ENCODE assay signal across 24 cellular contexts in the genomic region with DNA sequence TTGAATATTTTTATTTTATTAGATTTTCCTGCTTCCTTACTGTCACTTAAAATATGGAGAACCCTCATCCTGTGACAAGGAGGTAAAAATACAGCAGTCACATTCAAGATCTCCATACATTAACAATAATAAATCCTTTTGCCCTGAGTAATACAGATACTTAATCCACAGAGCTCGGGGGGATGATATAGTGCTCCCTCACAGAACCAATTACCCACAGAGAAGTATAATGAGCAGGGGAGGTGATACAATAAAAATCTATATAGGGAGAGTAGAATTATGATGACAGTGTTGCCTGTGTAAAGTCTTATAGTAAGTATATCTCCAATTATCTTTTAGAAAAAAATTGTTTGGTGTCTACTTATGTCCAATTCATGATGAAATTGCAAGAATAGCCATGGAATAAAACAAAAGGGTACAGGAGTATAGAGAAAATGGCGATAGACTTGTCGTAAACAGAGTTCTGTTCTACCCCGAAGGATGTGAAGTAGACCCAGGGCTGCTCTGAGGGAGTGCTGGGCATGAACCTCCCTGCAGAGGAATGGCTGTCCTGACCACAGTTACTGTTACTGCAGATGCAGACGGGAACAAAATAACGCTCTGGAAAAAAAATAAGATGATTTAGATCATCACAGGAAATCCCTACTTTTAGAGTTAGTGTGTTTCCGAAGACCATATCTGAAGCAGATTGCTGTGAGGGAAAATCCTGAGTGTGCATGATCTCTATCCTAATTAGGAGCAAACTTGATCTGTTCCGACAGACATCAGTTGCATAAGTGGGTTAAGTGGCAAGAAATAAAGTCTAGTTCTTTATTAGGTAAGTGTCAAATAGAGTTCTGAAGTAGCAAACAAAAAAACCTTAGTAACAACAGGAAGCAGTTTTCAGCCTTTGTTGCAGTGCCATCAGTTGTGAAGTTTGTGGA.
DNase-seq lines count a peak whose midpoint lies in the region; ATAC-seq, FAIRE-seq and TF ChIP-seq lines count a peak whose summit lies in the region.
"Had no signal": no experiment of that assay in that cellular context is flagged by ENCODE, and none has a peak within 500 bp of the region (broad histone marks: within the 10 kb centered on the region; RNA-seq: fewer than 3 reads in every experiment).

No MANE protein-coding gene starts in this region.

- peaks cover 4% of the 10 kb centered on the region; the same call in 1 of the 2 replicates for H3K36me3 Mint-ChIP-seq in HFFc6 (ENCODE audit: low read depth)
- no peaks in the 10 kb centered on the region for H3K36me3 Mint-ChIP-seq in effector memory CD8-positive, alpha-beta T cell (ENCODE audit: insufficient read depth)

- no peaks in the 10 kb centered on the region; the same call in none of the 2 replicates for H3K27me3 Mint-ChIP-seq in HFFc6 (ENCODE audit: insufficient read depth)
- H3K27me3 Mint-ChIP-seq in effector memory CD8-positive, alpha-beta T cell: no peaks in the 10 kb centered on the region
- H3K27me3 Mint-ChIP-seq: IgD-negative memory B cell; naive thymus-derived CD8-positive, alpha-beta T cell had no signal

- TF ChIP-seq CTCF in HFFc6 (IDR thresholded peaks at IDR 0.05) (no peak), psoas muscle (IDR thresholded peaks at IDR 0.05) (no peak), pancreas (IDR thresholded peaks at IDR 0.05) (no peak)

- H3K4me3 Mint-ChIP-seq in HFFc6: peak overlapping the region; percentile 4; the same call in 1 of the 2 replicates
- H3K4me3 Mint-ChIP-seq in effector memory CD8-positive, alpha-beta T cell: no peak overlapping the region
- H3K4me3 Mint-ChIP-seq: IgD-negative memory B cell; naive thymus-derived CD8-positive, alpha-beta T cell had no signal

- H3K36me3 ChIP-seq in psoas muscle (ENCODE audit: insufficient read depth in 1 of 2, low read depth in 1 of 2) (no peaks in the 10 kb centered on the region), pancreas (no peaks in the 10 kb centered on the region)
- H3K36me3 ChIP-seq: SJCRH30 had no signal

- H3K9me3 ChIP-seq in psoas muscle: no peaks in the 10 kb centered on the region
- no peaks in the 10 kb centered on the region for H3K9me3 ChIP-seq in pancreas
- H3K9me3 ChIP-seq: testis had no signal

- peak; percentile 25 for DNase-seq in NCI-H510A treated with DMSO at 0.1 percent for 48 hours (lab: John Stamatoyannopoulos, UW)
- DNase-seq in NCI-H510A (lab: John Stamatoyannopoulos, UW): no peak
- no peak for DNase-seq in HFFc6
- DNase-seq in effector memory CD8-positive, alpha-beta T cell: no peak
- DNase-seq in psoas muscle: no peak
- DNase-seq in NCI-H345 treated with DMSO at 0.1 percent for 48 hours (lab: John Stamatoyannopoulos, UW; ENCODE audit: unreplicated experiment): no peak
- DNase-seq in pancreas: no peak
- DNase-seq: activated CD4-positive, CD25-positive, alpha-beta regulatory T cell; DMS 273 treated with DMSO at 0.1 percent for 48 hours; effector CD8-positive, alpha-beta T cell; GOT3; islet precursor cell; naive thymus-derived CD8-positive, alpha-beta T cell; NCI-H1930; NCI-H526; PC-9; SJCRH30; stimulated activated CD4-positive, alpha-beta T cell treated with anti-CD3 and anti-CD28 coated beads, Interleukin-12 subunit alpha, Interleukin-12 subunit beta, amount 100 ng/mL, for 4 hours; testis had no signal

- H3K4me3 ChIP-seq in psoas muscle: no peak overlapping the region
- no peak overlapping the region for H3K4me3 ChIP-seq in pancreas
- H3K4me3 ChIP-seq: PC-9, SJCRH30, testis had no signal

- intact Hi-C loops in psoas muscle (cut with DNase I) (no loop called here), pancreas (cut with DNase I) (no loop called here)

- H3K27me3 ChIP-seq in psoas muscle (ENCODE audit: insufficient read depth in 3 of 3, low read length in 2 of 3) (no peaks in the 10 kb centered on the region), pancreas (no peaks in the 10 kb centered on the region)
- H3K27me3 ChIP-seq: SJCRH30, testis had no signal

- no peaks in the 10 kb centered on the region for H3K9me3 Mint-ChIP-seq in HFFc6
- no peaks in the 10 kb centered on the region for H3K9me3 Mint-ChIP-seq in effector memory CD8-positive, alpha-beta T cell

- WGBS in psoas muscle, 3 donors: 76 to 81% (median 76%) methylated on average over 8 of the region's 8 CpGs
- WGBS in pancreas, 2 donors: 93 to 94% methylated on average over 8 of the region's 8 CpGs

- H3K4me1 ChIP-seq in psoas muscle: peaks cover 54% of the 10 kb centered on the region
- H3K4me1 ChIP-seq in pancreas: peaks cover 21 to 35% (median 29%) of the 10 kb centered on the region in 3 donors

- peaks cover 70% of the 10 kb centered on the region for H3K4me1 Mint-ChIP-seq in HFFc6 (ENCODE audit: low read depth)
- H3K4me1 Mint-ChIP-seq in effector memory CD8-positive, alpha-beta T cell (ENCODE audit: low read depth in 2 of 2): peaks cover 17 to 48% of the 10 kb centered on the region in 2 donors

- peak overlapping the region; percentile 52 for H3K27ac Mint-ChIP-seq in HFFc6
- H3K27ac Mint-ChIP-seq in effector memory CD8-positive, alpha-beta T cell: peak overlapping the region; percentile 26 to 55
- H3K27ac Mint-ChIP-seq: IgD-negative memory B cell had no signal

- H3K27ac ChIP-seq in psoas muscle (peak overlapping the region; percentile 30), pancreas (no peak overlapping the region)
- H3K27ac ChIP-seq: 22Rv1, C4-2B, HL-60, PC-9, SJCRH30, testis had no signal

- no peak for FAIRE-seq in pancreas (lab: Jason Lieb, UNC)

- no peak for ATAC-seq in effector memory CD8-positive, alpha-beta T cell (replicated peaks)
- peak in 2 of 4 donors; percentile 36 to 62 for ATAC-seq in psoas muscle
- no peak for ATAC-seq in GM19452 (IDR thresholded peaks at IDR 0.05; ENCODE audit: unreplicated experiment)
- no peak for ATAC-seq in pancreas
- ATAC-seq: naive thymus-derived CD8-positive, alpha-beta T cell had no signal
